8 cellular contexts compared by ENCODE assay signal in genomic region chr2:84323890-84324289, GRCh38.
"Had no signal": no experiment of that assay in that cellular context is flagged by ENCODE, and none has a peak within 500 bp of the region (broad histone marks: within the 10 kb centered on the region; RNA-seq: fewer than 3 reads in every experiment).

No MANE protein-coding gene starts in this region.

- DNase-seq: GM23248, H9, HCEC 1CT, IMR-90 had no signal

- H3K4me3 ChIP-seq: GM23248, K562 had no signal

- H3K27ac ChIP-seq: GM23248 had no signal

- ATAC-seq: K562 had no signal

- FAIRE-seq: H1, H54, HTR-8/SVneo, K562 had no signal

- H3K4me3 Mint-ChIP-seq: H9 had no signal
